Comparison of ENCODE assay signal across 30 cellular contexts in the genomic region with DNA sequence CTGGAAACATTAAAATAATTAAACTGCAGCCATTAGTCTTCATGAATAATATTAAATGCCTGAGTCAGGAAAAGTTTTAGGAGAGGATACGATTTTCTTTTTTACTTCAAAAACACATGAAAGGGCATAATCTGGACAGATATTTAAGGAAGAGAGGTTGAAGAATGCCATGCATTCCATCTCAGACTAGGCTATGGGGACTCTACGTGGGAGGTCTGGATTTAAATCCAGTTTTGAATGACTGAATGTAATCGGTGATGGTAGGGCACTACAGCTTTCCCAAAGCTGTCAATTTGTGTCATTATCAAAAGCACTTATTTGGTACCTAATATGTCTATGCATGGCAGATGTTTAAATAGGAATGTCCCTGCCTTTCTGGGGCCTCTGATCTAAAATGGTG. TPM values are rescaled to one million over a fixed set of nuclear protein-coding genes. Genes with fewer than 3 reads are reported as not detected.
DNase-seq lines count a peak whose midpoint lies in the region; ATAC-seq and TF ChIP-seq lines count a peak whose summit lies in the region.
"Had no signal": no experiment of that assay in that cellular context is flagged by ENCODE, and none has a peak within 500 bp of the region (broad histone marks: within the 10 kb centered on the region; RNA-seq: fewer than 3 reads in every experiment).

No MANE protein-coding gene starts in this region.

- peak overlapping the region; percentile 36 for H2AFZ ChIP-seq in GM23248

- H3K4me3 Mint-ChIP-seq in nephron progenitor cell (no peak overlapping the region), type B pancreatic cell (peak overlapping the region; percentile 5)
- H3K4me3 Mint-ChIP-seq: activated T-cell treated with anti-CD3 and anti-CD28 coated beads, Interleukin-2, amount 50 U/mL, for 72 hours; naive thymus-derived CD4-positive, alpha-beta T cell had no signal

- no peak overlapping the region for H3K27ac ChIP-seq in GM23248
- H3K27ac ChIP-seq: C4-2B, colonic mucosa, epithelial cell of prostate, thyroid gland had no signal

- peaks cover 21% of the 10 kb centered on the region for H3K4me1 Mint-ChIP-seq in nephron progenitor cell
- peaks cover 17% of the 10 kb centered on the region for H3K4me1 Mint-ChIP-seq in type B pancreatic cell (ENCODE audit: unreplicated experiment)

- H3K27ac Mint-ChIP-seq in nephron progenitor cell = peak overlapping the region; percentile 10
- peak overlapping the region; percentile 2 for H3K27ac Mint-ChIP-seq in type B pancreatic cell
- H3K27ac Mint-ChIP-seq: activated T-cell treated with anti-CD3 and anti-CD28 coated beads, Interleukin-2, amount 50 U/mL, for 72 hours; naive thymus-derived CD4-positive, alpha-beta T cell had no signal

- H3K9me3 ChIP-seq in GM23248 (ENCODE audit: low read depth) = no peaks in the 10 kb centered on the region
- H3K9me3 ChIP-seq: colonic mucosa, left lung, thyroid gland had no signal

- H3K4me3 ChIP-seq in GM23248 (no peak overlapping the region), cardiac fibroblast (replicated peaks in 1 of 2; ENCODE audit: low read depth in 2 of 2, low read length in 2 of 2) (no peak overlapping the region)
- H3K4me3 ChIP-seq: colonic mucosa, left lung, thyroid gland had no signal

- no peaks in the 10 kb centered on the region for H3K36me3 ChIP-seq in GM23248 (ENCODE audit: low read depth)
- H3K36me3 ChIP-seq: colonic mucosa, left lung, thyroid gland had no signal

- no peaks in the 10 kb centered on the region for H3K27me3 Mint-ChIP-seq in nephron progenitor cell (ENCODE audit: low read depth, poor library complexity)
- H3K27me3 Mint-ChIP-seq in type B pancreatic cell = no peaks in the 10 kb centered on the region
- H3K27me3 Mint-ChIP-seq: naive thymus-derived CD4-positive, alpha-beta T cell had no signal

- no peaks in the 10 kb centered on the region for H3K9me2 ChIP-seq in GM23248 (ENCODE audit: insufficient read depth)

- H3K79me2 ChIP-seq in GM23248 (ENCODE audit: insufficient read depth) = no peaks in the 10 kb centered on the region

- peaks cover 4% of the 10 kb centered on the region for H3K36me3 Mint-ChIP-seq in nephron progenitor cell (ENCODE audit: low read depth)
- H3K36me3 Mint-ChIP-seq in type B pancreatic cell = no peaks in the 10 kb centered on the region

- H4K20me1 ChIP-seq in GM23248 (ENCODE audit: insufficient read depth) = no peaks in the 10 kb centered on the region

- WGBS in GM23248 (ENCODE audit: low coverage in 1 of 2, low lambda C conversion rate in 2 of 2, missing lambda C conversion rate in 2 of 2), 2 experiments = 16 to 27% methylated on average over 3 of the region's 3 CpGs

- no peaks in the 10 kb centered on the region for H3F3A ChIP-seq in GM23248 (ENCODE audit: insufficient read depth)

- DNase-seq in GM23248 (no peak), cardiac fibroblast (ENCODE audit: low read depth in 2 of 2) (peak; percentile 4 to 7), nephron progenitor cell (no peak), type B pancreatic cell (ENCODE audit: extremely low spot score, unreplicated experiment) (no peak), DMS 273 (lab: John Stamatoyannopoulos, UW; ENCODE audit: unreplicated experiment) (no peak)
- DNase-seq in stimulated activated CD4-positive, alpha-beta T cell treated with anti-CD3 and anti-CD28 coated beads, Interleukin-1b, Interleukin-23, amount 100 ng/mL, for 48 hours = no peak
- DNase-seq: activated CD4-positive, alpha-beta T cell treated with anti-CD3 and anti-CD28 coated beads, Interleukin-2, amount 50 U/mL, for 48 hours; activated CD4-positive, CD25-positive, alpha-beta regulatory T cell treated with anti-CD3 and anti-CD28 coated beads, Interleukin-2, amount 50 U/mL, for 72 hours; activated naive CD4-positive, alpha-beta T cell treated with anti-CD3 and anti-CD28 coated beads, Interleukin-2, amount 50 U/mL, for 16 hours; activated T-cell treated with anti-CD3 and anti-CD28 coated beads, Interleukin-2, amount 50 U/mL, for 72 hours; colonic mucosa; DMS79 treated with DMSO at 0.1 percent for 48 hours; effector CD8-positive, alpha-beta T cell; glutamatergic neuron; HCEC 1CT; IMR-90; left lung; naive thymus-derived CD4-positive, alpha-beta T cell; NCI-H1417 treated with DMSO at 0.1 percent for 48 hours; NCI-H2081 treated with DMSO at 0.1 percent for 48 hours; NCI-H2227 treated with DMSO at 0.1 percent for 48 hours; NCI-H526; OCI-M1; posterior cingulate gyrus; stimulated activated CD8-positive, alpha-beta memory T cell treated with anti-CD3 and anti-CD28 coated beads, Interleukin-4, amount 100 ng/mL, for 48 hours; T-helper 2 cell; thyroid gland had no signal

- H3K4me1 ChIP-seq in GM23248 (ENCODE audit: insufficient read depth) = no peaks in the 10 kb centered on the region; the same call in 1 of the 2 replicates
- H3K4me1 ChIP-seq: colonic mucosa, left lung had no signal

- H3K4me2 ChIP-seq in GM23248 (ENCODE audit: unreplicated experiment) = no peak overlapping the region

- TF ChIP-seq CTCF in cardiac fibroblast (IDR thresholded peaks at IDR 0.05; ENCODE audit: low read depth, low read length) (no peak), nephron progenitor cell (IDR thresholded peaks at IDR 0.05) (no peak), type B pancreatic cell (conservative IDR thresholded peaks at IDR 0.05) (no peak)

- no peaks in the 10 kb centered on the region for H3K27me3 ChIP-seq in GM23248 (replicated peaks; ENCODE audit: insufficient read depth)
- H3K27me3 ChIP-seq: colonic mucosa, left lung, thyroid gland had no signal

- H3K9me3 Mint-ChIP-seq in nephron progenitor cell = peaks cover 4% of the 10 kb centered on the region
- H3K9me3 Mint-ChIP-seq in type B pancreatic cell = peaks cover 8% of the 10 kb centered on the region
- H3K9me3 Mint-ChIP-seq: activated T-cell treated with anti-CD3 and anti-CD28 coated beads, Interleukin-2, amount 50 U/mL, for 72 hours had no signal

- H3K9ac ChIP-seq in GM23248 = no peak overlapping the region

- in situ Hi-C loops in GM23248 (cut with MboI) = no loop called here

- ATAC-seq in HG03521 (IDR thresholded peaks at IDR 0.05; ENCODE audit: unreplicated experiment) = no peak
- ATAC-seq: activated T-cell treated with anti-CD3 and anti-CD28 coated beads, Interleukin-2, amount 50 U/mL, for 72 hours; naive thymus-derived CD4-positive, alpha-beta T cell had no signal

RNA-seq across cellular contexts. Expression of a gene that starts 59.3 kb away (rescaled TPM):
- 588 and 647 TPM in 2 replicates for total RNA-seq in GM23248 (2014; rRNA removed; shearing (Covaris generic))
- 911 and 935 TPM in 2 replicates for polyA plus RNA-seq in GM23248 (2016; fragmentation: Nextera tagmentation; extraction: Ambion mirVana)
- 1,454 and 1,551 TPM in 2 replicates for total RNA-seq in type B pancreatic cell (ENCODE audit: low replicate concordance)

Comparison
In these comparisons a context has a peak if more than half of its experiments do, and no peak if none do; other contexts are left out.
1. DNase-seq: peak in cardiac fibroblast (2 of 2); none in GM23248 (single experiment), nephron progenitor cell (single experiment), type B pancreatic cell (single experiment), stimulated activated CD4-positive, alpha-beta T cell treated with anti-CD3 and anti-CD28 coated beads, Interleukin-1b, Interleukin-23, amount 100 ng/mL, for 48 hours (single experiment) and DMS 273 (single experiment).